ENCODE assay signal across 28 cellular contexts in genomic region chr4:101000496-101000895, GRCh38.
"Had no signal": no experiment of that assay in that cellular context is flagged by ENCODE, and none has a peak within 500 bp of the region (broad histone marks: within the 10 kb centered on the region; RNA-seq: fewer than 3 reads in every experiment).

No MANE protein-coding gene starts in this region.

- H3K36me3 Mint-ChIP-seq: mesothelial cell of epicardium, neural progenitor cell had no signal

- H3K4me3 ChIP-seq: esophagus squamous epithelium, gastrocnemius medialis, left lung, mucosa of descending colon, neural progenitor cell, right lobe of liver, smooth muscle cell, suprapubic skin, transverse colon, upper lobe of right lung, uterus had no signal

- ATAC-seq: effector memory CD8-positive, alpha-beta T cell; gastrocnemius medialis; left cardiac atrium; left lung; mucosa of descending colon; right lobe of liver; stimulated activated naive CD8-positive, alpha-beta T cell treated with anti-CD3 and anti-CD28 coated beads, Interleukin-15, amount 100 ng/mL, for 72 hours; upper lobe of right lung had no signal

- H3K4me1 ChIP-seq: esophagus squamous epithelium, gastrocnemius medialis, left lung, parathyroid adenoma, right lobe of liver, suprapubic skin, transverse colon, upper lobe of right lung, uterus had no signal

- H3K4me3 Mint-ChIP-seq: effector memory CD8-positive, alpha-beta T cell; mesothelial cell of epicardium; naive B cell; nephron; neural progenitor cell; stimulated activated naive CD8-positive, alpha-beta T cell treated with anti-CD3 and anti-CD28 coated beads, Interleukin-15, amount 100 ng/mL, for 72 hours had no signal

- H3K27ac ChIP-seq: esophagus squamous epithelium, gastrocnemius medialis, left lung, neural progenitor cell, parathyroid adenoma, right lobe of liver, suprapubic skin, transverse colon, upper lobe of right lung, uterus had no signal

- H3K4me1 Mint-ChIP-seq: mesothelial cell of epicardium; naive B cell; nephron; neural progenitor cell; stimulated activated naive CD8-positive, alpha-beta T cell treated with anti-CD3 and anti-CD28 coated beads, Interleukin-15, amount 100 ng/mL, for 72 hours had no signal

- DNase-seq: cortex of kidney; effector memory CD8-positive, alpha-beta T cell; erythroblast; esophagus squamous epithelium; gastrocnemius medialis; head of caudate nucleus; left cardiac atrium; left lung; mesenchymal stem cell; mucosa of descending colon; naive B cell; right lobe of liver; stimulated activated CD4-positive, alpha-beta T cell treated with anti-CD3 and anti-CD28 coated beads, Interleukin-12 subunit alpha, Interleukin-12 subunit beta, amount 100 ng/mL, for 4 hours; stimulated activated CD4-positive, alpha-beta T cell treated with anti-CD3 and anti-CD28 coated beads, Interleukin-1b, Interleukin-23, amount 100 ng/mL, for 48 hours; stimulated activated CD4-positive, alpha-beta T cell treated with anti-CD3 and anti-CD28 coated beads, Interleukin-4, amount 100 ng/mL, for 1 hour; stimulated activated CD8-positive, alpha-beta memory T cell treated with anti-CD3 and anti-CD28 coated beads, Interleukin-4, amount 100 ng/mL, for 48 hours; stimulated activated naive CD4-positive, alpha-beta T cell; stimulated activated naive CD8-positive, alpha-beta T cell treated with anti-CD3 and anti-CD28 coated beads, Interleukin-15, amount 100 ng/mL, for 72 hours; transverse colon; upper lobe of right lung; uterus had no signal

- H3K27me3 Mint-ChIP-seq: effector memory CD8-positive, alpha-beta T cell; naive B cell; progenitor cell of endocrine pancreas; stimulated activated naive CD8-positive, alpha-beta T cell treated with anti-CD3 and anti-CD28 coated beads, Interleukin-15, amount 100 ng/mL, for 72 hours had no signal

- H3K36me3 ChIP-seq: esophagus squamous epithelium, gastrocnemius medialis, left lung, neural progenitor cell, right lobe of liver, suprapubic skin, transverse colon, upper lobe of right lung, uterus had no signal

- H3K9me3 ChIP-seq: esophagus squamous epithelium, gastrocnemius medialis, mucosa of descending colon, right lobe of liver, suprapubic skin, upper lobe of right lung, uterus had no signal

- H3K9me3 Mint-ChIP-seq: effector memory CD8-positive, alpha-beta T cell had no signal

- H3K27ac Mint-ChIP-seq: effector memory CD8-positive, alpha-beta T cell; mesothelial cell of epicardium; naive B cell; nephron; neural progenitor cell; stimulated activated naive CD8-positive, alpha-beta T cell treated with anti-CD3 and anti-CD28 coated beads, Interleukin-15, amount 100 ng/mL, for 72 hours had no signal
